Comparison of ENCODE assay signal across 18 cellular contexts in genomic region chr5:156328766-156329165, GRCh38. TPM values are rescaled to one million over a fixed set of nuclear protein-coding genes. Genes with fewer than 3 reads are reported as not detected.
A peak's percentile ranks its signal among the peaks of the same experiment; 100 is the strongest.
DNase-seq lines count a peak whose midpoint lies in the region; ATAC-seq and TF ChIP-seq lines count a peak whose summit lies in the region.
"Had no signal": no experiment of that assay in that cellular context is flagged by ENCODE, and none has a peak within 500 bp of the region (broad histone marks: within the 10 kb centered on the region; RNA-seq: fewer than 3 reads in every experiment).

No MANE protein-coding gene starts in this region.

- H3K27ac ChIP-seq in AG04450 (ENCODE audit: low read depth, low read length) (no peak overlapping the region), ascending aorta (peak overlapping the region; percentile 81 to 86), left ventricle myocardium inferior (replicated peaks) (peak overlapping the region; percentile 92), gastrocnemius medialis (peak overlapping the region; percentile 83 to 96 (median 90))

- TF ChIP-seq CTCF in AG04450 (IDR thresholded peaks at IDR 0.05; ENCODE audit: low read depth, low read length) (no peak), ascending aorta (IDR thresholded peaks at IDR 0.05) (no peak), left ventricle myocardium inferior (IDR thresholded peaks at IDR 0.05; ENCODE audit: borderline replicate concordance) (no peak), gastrocnemius medialis (IDR thresholded peaks at IDR 0.05 in 4 of 5, conservative IDR thresholded peaks at IDR 0.05 in 1 of 5) (no peak)

- DNase-seq in AG04450 (ENCODE audit: low read depth, low spot score) = no peak
- DNase-seq in ascending aorta (ENCODE audit: low spot score in 2 of 2) = no peak
- no peak for DNase-seq in left ventricle myocardium inferior
- peak; percentile 49 to 68 for DNase-seq in gastrocnemius medialis
- DNase-seq in ureter (ENCODE audit: low spot score) = no peak
- DNase-seq in mesenteric fat pad (ENCODE audit: low spot score) = no peak
- DNase-seq: activated CD4-positive, alpha-beta T cell treated with anti-CD3 and anti-CD28 coated beads for 1 hour; activated naive CD8-positive, alpha-beta T cell treated with anti-CD3 and anti-CD28 coated beads for 36 hours; CD4-positive, CD25-positive, alpha-beta regulatory T cell; DMS79; NCI-H2029; NCI-H446; occipital lobe; stimulated activated CD4-positive, alpha-beta T cell treated with anti-CD3 and anti-CD28 coated beads, Interleukin-4, amount 100 ng/mL, for 4 hours had no signal

- H3K27me3 ChIP-seq in AG04450 (ENCODE audit: control insufficient read depth, insufficient read depth, low read length) (no peaks in the 10 kb centered on the region), ascending aorta (no peaks in the 10 kb centered on the region), left ventricle myocardium inferior (ENCODE audit: low read depth) (no peaks in the 10 kb centered on the region), gastrocnemius medialis (no peaks in the 10 kb centered on the region)

- no peak for TF ChIP-seq POLR2A in gastrocnemius medialis (IDR thresholded peaks at IDR 0.05)

- H3K4me3 ChIP-seq in AG04450 (ENCODE audit: low read depth, low read length) (peak overlapping the region; percentile 65), ascending aorta (peak overlapping the region; percentile 48 to 80), left ventricle myocardium inferior (peak overlapping the region; percentile 72), gastrocnemius medialis (peak overlapping the region; percentile 56 to 69 (median 64))
- H3K4me3 ChIP-seq: K562 had no signal

- in situ Hi-C loops in gastrocnemius medialis (cut with MboI; ENCODE audit: low sequenced_read_pairs in 4 of 4) = no loop called here

- H3K9me3 ChIP-seq in AG04450 (ENCODE audit: control insufficient read depth, insufficient read depth, low read length) (peaks cover 2% of the 10 kb centered on the region; the same call in 1 of the 2 replicates), ascending aorta (no peaks in the 10 kb centered on the region), left ventricle myocardium inferior (replicated peaks) (no peaks in the 10 kb centered on the region), gastrocnemius medialis (no peaks in the 10 kb centered on the region)

- intact Hi-C loops in ascending aorta (cut with DNase I) (loop anchor here (10.0 kb wide), 1 partner anchor 384 kb away; no protein-coding TSS in a partner anchor), left ventricle myocardium inferior (cut with micrococcal nuclease) (loop anchor here (5.0 kb wide), 1 partner anchor 494 kb away; no protein-coding TSS in a partner anchor), gastrocnemius medialis (cut with DNase I; ENCODE audit: low total_unique reads) (loop anchor here (2.0 to 5.0 kb wide), 4 partner anchors 106 to 351 kb away; no protein-coding TSS in a partner anchor)

- H3K36me3 ChIP-seq in ascending aorta (no peaks in the 10 kb centered on the region), left ventricle myocardium inferior (no peaks in the 10 kb centered on the region), gastrocnemius medialis (no peaks in the 10 kb centered on the region)

- H3K4me1 ChIP-seq in ascending aorta (peaks cover 0 to 14% of the 10 kb centered on the region in 2 donors), left ventricle myocardium inferior (peaks cover 50% of the 10 kb centered on the region), gastrocnemius medialis (peaks cover 45 to 51% of the 10 kb centered on the region in 2 donors)

- CTCF ChIA-PET in AG04450 (lab: Charles Lee) = interaction anchor here (0.8 kb wide), 1 partner anchor 13 kb away, joined by 3 read pairs; no protein-coding TSS in a partner anchor

- peak; percentile 74 to 75 for ATAC-seq in gastrocnemius medialis
- ATAC-seq in GM19397 (IDR thresholded peaks at IDR 0.05; ENCODE audit: unreplicated experiment) = no peak
- no peak for ATAC-seq in GM19452 (IDR thresholded peaks at IDR 0.05; ENCODE audit: unreplicated experiment)
- ATAC-seq: K562, Panc1 had no signal

- POLR2A ChIA-PET in AG04450 (lab: Yijun Ruan, JAX) = no interaction called here

RNA-seq across cellular contexts. Expression of gene SGCD, which starts 1.8 kb away (rescaled TPM):
- 19.7 and 25.2 TPM in 2 replicates for polyA plus RNA-seq in AG04450 (2011; rRNA removed)
- 25.5 and 29.3 TPM in 2 replicates for polyA minus RNA-seq in AG04450 (2011; rRNA and poly(A)+ RNA removed)
- 4.0 TPM for total RNA-seq in ascending aorta
- total RNA-seq in left ventricle myocardium inferior = 98.7 TPM
- 10 to 100 TPM in 3 of 4 donors, 1 to 10 TPM in 1; 8.2 to 53.5 (median 35.8) TPM for total RNA-seq in gastrocnemius medialis
- total RNA-seq in ureter = 2.8 TPM
- 3.9 TPM for total RNA-seq in mesenteric fat pad
- total RNA-seq: activated naive CD8-positive, alpha-beta T cell treated with anti-CD3 and anti-CD28 coated beads for 36 hours; CD4-positive, CD25-positive, alpha-beta regulatory T cell; K562 had no signal
- polyA plus RNA-seq: CD4-positive, CD25-positive, alpha-beta regulatory T cell; K562 had no signal

Comparison
In these comparisons a context has a peak if more than half of its experiments do, and no peak if none do; other contexts are left out.
1. DNase-seq: peak in gastrocnemius medialis (2 of 2); none in AG04450 (single experiment), ascending aorta (0 of 2), left ventricle myocardium inferior (single experiment), ureter (single experiment) and mesenteric fat pad (single experiment).
2. ATAC-seq: peak in gastrocnemius medialis (2 of 2); none in GM19397 (single experiment) and GM19452 (single experiment).
3. Peak in every context shown above with its lines, with median percentiles within 50 percentile points of each other: H3K4me3 ChIP-seq.